Comparison of ENCODE assay signal across 9 cellular contexts in the genomic region with DNA sequence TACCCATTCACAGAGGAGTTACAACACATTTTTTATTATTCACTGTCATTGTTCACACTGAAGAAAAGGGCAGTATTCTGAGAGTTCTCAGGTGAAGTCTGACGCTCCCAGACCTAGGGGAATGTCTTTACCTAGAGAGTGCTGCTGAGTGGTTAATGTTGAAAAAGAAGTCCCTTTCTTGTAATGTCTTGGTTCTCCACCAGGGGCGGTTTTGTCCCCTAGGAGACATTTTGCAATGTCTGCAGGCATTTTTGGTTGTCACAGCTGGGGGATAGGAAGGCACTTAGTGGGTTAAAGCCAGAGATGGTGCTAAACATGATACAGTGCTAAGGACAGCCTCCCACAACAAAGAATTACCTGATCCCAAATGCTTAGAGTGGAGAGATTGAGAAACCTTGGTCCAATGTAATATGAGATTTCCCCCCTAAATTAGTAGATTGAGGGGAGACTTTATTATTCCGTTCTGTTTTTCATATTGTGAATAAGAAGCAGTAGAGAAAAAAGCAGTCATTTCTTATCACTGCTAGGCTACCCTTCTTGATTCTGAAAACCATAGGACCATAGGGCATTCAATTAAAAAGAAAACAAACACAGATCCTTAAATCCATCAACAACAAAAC. TPM values are rescaled to one million over a fixed set of nuclear protein-coding genes. Genes with fewer than 3 reads are reported as not detected.
A peak's percentile ranks its signal among the peaks of the same experiment; 100 is the strongest.
DNase-seq lines count a peak whose midpoint lies in the region; ATAC-seq, FAIRE-seq and TF ChIP-seq lines count a peak whose summit lies in the region.
"Had no signal": no experiment of that assay in that cellular context is flagged by ENCODE, and none has a peak within 500 bp of the region (broad histone marks: within the 10 kb centered on the region; RNA-seq: fewer than 3 reads in every experiment).

No MANE protein-coding gene starts in this region.

- H3K27me3 ChIP-seq in GM06990 (replicated peaks; ENCODE audit: control insufficient read depth, insufficient read depth, low read length) (no peaks in the 10 kb centered on the region), thyroid gland (no peaks in the 10 kb centered on the region)

- no peak for DNase-seq in GM06990 (ENCODE audit: extremely low read depth, insufficient read length)
- peak; percentile 20 for DNase-seq in RCC 7860 (ENCODE audit: low spot score)
- DNase-seq in fibroblast of mammary gland (ENCODE audit: low read depth), result peak; percentile 21
- DNase-seq in NCI-H2196 treated with DMSO at 0.1 percent for 48 hours (lab: John Stamatoyannopoulos, UW; ENCODE audit: unreplicated experiment), result no peak
- no peak for DNase-seq in thyroid gland
- DNase-seq in activated T-cell treated with anti-CD3 and anti-CD28 coated beads, Interleukin-2, amount 50 U/mL, for 1 hour, result no peak

- no peaks in the 10 kb centered on the region for H3K9me3 ChIP-seq in thyroid gland
- H3K9me3 ChIP-seq: HAP-1 had no signal

- intact Hi-C loops in thyroid gland (cut with DNase I), result loop anchor here (10.0 kb wide), 1 partner anchor 541 kb away; no protein-coding TSS in a partner anchor

- TF ChIP-seq CTCF in 22Rv1 (IDR thresholded peaks at IDR 0.05), result peak; percentile 84
- peak; percentile 66 for TF ChIP-seq CTCF in GM06990 (IDR thresholded peaks at IDR 0.05; ENCODE audit: insufficient read depth, low read length, poor library complexity, severe bottlenecking)
- TF ChIP-seq CTCF in fibroblast of mammary gland (conservative IDR thresholded peaks at IDR 0.05; ENCODE audit: control insufficient read depth, insufficient read depth, low read depth, low read length), result peak; percentile 57
- TF ChIP-seq CTCF in thyroid gland (IDR thresholded peaks at IDR 0.05), result peak in 2 of 6 experiments; percentile 18 to 47

- FAIRE-seq in RCC 7860 (lab: Jason Lieb, UNC), result no peak

- H3K4me3 ChIP-seq in GM06990 (replicated peaks; ENCODE audit: low read depth, low read length) (no peak overlapping the region), fibroblast of mammary gland (ENCODE audit: control insufficient read depth, low read depth, low read length) (no peak overlapping the region), thyroid gland (replicated peaks in 1 of 3) (no peak overlapping the region)
- H3K4me3 ChIP-seq: HAP-1 had no signal

- no peak for ATAC-seq in HG03469 (IDR thresholded peaks at IDR 0.05; ENCODE audit: unreplicated experiment)

- no peaks in the 10 kb centered on the region for H3K36me3 ChIP-seq in GM06990 (ENCODE audit: control insufficient read depth, insufficient read depth, low read length)
- no peaks in the 10 kb centered on the region for H3K36me3 ChIP-seq in thyroid gland
- H3K36me3 ChIP-seq: HAP-1 had no signal

- no peaks in the 10 kb centered on the region for H3K4me1 ChIP-seq in thyroid gland
- H3K4me1 ChIP-seq: HAP-1 had no signal

- H3K27ac ChIP-seq in 22Rv1 (no peak overlapping the region), thyroid gland (no peak overlapping the region)

- 65 to 72% methylated on average over 3 of the region's 3 CpGs for WGBS in thyroid gland, 2 donors

- TF ChIP-seq POLR2A in thyroid gland (IDR thresholded peaks at IDR 0.05), result no peak

RNA-seq across cellular contexts. Expression of a gene that starts 13.1 kb away (rescaled TPM):
- 10 to 100 TPM; 39.4 to 46.4 (median 44.0) TPM for total RNA-seq in thyroid gland

Comparison
In these comparisons a context has a peak if more than half of its experiments do, and no peak if none do; other contexts are left out.
1. DNase-seq: peak in RCC 7860 (single experiment) and fibroblast of mammary gland (single experiment); none in GM06990 (single experiment), NCI-H2196 treated with DMSO at 0.1 percent for 48 hours (single experiment), thyroid gland (0 of 2) and activated T-cell treated with anti-CD3 and anti-CD28 coated beads, Interleukin-2, amount 50 U/mL, for 1 hour (single experiment).